2 cellular contexts compared by ENCODE assay signal in the genomic region with DNA sequence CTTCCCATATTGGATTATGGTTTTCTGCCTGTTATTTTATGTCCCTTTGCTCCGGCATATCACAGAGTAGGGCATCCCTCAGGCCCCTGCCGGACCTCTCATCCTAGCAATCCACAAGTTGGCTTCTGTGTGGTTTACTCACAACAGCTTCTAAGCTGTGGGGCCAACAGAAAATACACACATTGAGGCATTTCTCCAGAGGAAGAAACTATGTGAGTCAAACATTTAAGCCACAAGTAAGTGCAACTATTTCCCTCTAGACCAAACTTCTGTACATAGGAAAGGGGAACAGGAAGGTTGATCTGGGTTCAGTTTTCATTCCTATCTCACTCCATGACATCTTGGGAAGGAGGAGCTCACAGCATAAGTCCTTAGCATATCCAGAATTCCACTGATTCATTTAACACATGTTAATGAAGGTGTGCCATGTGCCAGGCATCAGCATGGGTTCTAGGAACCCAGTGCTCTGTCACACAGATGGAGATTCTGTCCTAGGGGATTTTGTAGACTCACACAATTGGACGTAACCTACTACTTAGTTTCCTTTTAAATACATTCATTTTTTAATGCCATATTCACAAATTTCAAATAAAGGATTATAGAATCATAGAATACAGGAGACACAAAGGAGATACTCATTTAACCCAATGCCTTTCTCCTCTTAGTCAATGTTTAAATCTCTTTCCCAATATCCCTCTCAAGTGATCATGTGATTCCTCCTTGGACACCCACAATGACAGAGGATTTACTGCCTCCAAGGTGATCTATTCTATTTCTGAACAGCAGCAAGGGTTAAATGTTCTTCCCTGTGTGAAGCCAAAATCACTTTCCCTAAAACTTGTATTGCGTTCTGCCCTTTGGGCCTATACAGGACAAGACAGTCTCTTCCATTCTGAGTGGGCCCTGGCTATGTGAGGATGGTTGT.
TF ChIP-seq lines count a peak whose summit lies in the region.

No MANE protein-coding gene starts in this region.

TF ChIP-seq in IMR-90, 13 proteins besides CTCF, POLR2A, EP300 and RAD21:
- TF ChIP-seq FOS (IDR thresholded peaks at IDR 0.05; ENCODE audit: low read depth, low read length) = no peak
- no peak for TF ChIP-seq CEBPB (IDR thresholded peaks at IDR 0.05; ENCODE audit: low read depth, low read length)
- no peak for TF ChIP-seq MAZ (IDR thresholded peaks at IDR 0.05; ENCODE audit: borderline replicate concordance, low read depth, low read length)
- TF ChIP-seq CHD1 (IDR thresholded peaks at IDR 0.05; ENCODE audit: low read depth, low read length) = no peak
- TF ChIP-seq MXI1 (IDR thresholded peaks at IDR 0.05; ENCODE audit: borderline replicate concordance, low read depth, low read length) = no peak
- TF ChIP-seq RFX5 (IDR thresholded peaks at IDR 0.05; ENCODE audit: low read depth, low read length) = no peak
- TF ChIP-seq, protein P1, sequence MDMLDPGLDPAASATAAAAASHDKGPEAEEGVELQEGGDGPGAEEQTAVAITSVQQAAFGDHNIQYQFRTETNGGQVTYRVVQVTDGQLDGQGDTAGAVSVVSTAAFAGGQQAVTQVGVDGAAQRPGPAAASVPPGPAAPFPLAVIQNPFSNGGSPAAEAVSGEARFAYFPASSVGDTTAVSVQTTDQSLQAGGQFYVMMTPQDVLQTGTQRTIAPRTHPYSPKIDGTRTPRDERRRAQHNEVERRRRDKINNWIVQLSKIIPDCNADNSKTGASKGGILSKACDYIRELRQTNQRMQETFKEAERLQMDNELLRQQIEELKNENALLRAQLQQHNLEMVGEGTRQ (IDR thresholded peaks at IDR 0.05; ENCODE audit: low read depth, low read length) = no peak
- TF ChIP-seq SMC3 (IDR thresholded peaks at IDR 0.05; ENCODE audit: low read depth, low read length) = no peak
- TF ChIP-seq RCOR1 (IDR thresholded peaks at IDR 0.05; ENCODE audit: insufficient replicate concordance, low read length) = no peak
- TF ChIP-seq BHLHE40 (IDR thresholded peaks at IDR 0.05; ENCODE audit: low read depth, low read length) = no peak
- no peak for TF ChIP-seq MAFK (IDR thresholded peaks at IDR 0.05; ENCODE audit: low read depth, low read length)
- TF ChIP-seq NFE2L2 (IDR thresholded peaks at IDR 0.05; ENCODE audit: low read depth, low read length) = no peak
- TF ChIP-seq, protein P2, sequence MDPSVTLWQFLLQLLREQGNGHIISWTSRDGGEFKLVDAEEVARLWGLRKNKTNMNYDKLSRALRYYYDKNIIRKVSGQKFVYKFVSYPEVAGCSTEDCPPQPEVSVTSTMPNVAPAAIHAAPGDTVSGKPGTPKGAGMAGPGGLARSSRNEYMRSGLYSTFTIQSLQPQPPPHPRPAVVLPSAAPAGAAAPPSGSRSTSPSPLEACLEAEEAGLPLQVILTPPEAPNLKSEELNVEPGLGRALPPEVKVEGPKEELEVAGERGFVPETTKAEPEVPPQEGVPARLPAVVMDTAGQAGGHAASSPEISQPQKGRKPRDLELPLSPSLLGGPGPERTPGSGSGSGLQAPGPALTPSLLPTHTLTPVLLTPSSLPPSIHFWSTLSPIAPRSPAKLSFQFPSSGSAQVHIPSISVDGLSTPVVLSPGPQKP (IDR thresholded peaks at IDR 0.05; ENCODE audit: borderline replicate concordance, low read depth, low read length) = no peak
TF ChIP-seq in IMR-90: peak in this region for 0.

TF ChIP-seq in GM12878, 131 proteins besides CTCF, POLR2A, EP300 and RAD21:
- TF ChIP-seq, protein P3, sequence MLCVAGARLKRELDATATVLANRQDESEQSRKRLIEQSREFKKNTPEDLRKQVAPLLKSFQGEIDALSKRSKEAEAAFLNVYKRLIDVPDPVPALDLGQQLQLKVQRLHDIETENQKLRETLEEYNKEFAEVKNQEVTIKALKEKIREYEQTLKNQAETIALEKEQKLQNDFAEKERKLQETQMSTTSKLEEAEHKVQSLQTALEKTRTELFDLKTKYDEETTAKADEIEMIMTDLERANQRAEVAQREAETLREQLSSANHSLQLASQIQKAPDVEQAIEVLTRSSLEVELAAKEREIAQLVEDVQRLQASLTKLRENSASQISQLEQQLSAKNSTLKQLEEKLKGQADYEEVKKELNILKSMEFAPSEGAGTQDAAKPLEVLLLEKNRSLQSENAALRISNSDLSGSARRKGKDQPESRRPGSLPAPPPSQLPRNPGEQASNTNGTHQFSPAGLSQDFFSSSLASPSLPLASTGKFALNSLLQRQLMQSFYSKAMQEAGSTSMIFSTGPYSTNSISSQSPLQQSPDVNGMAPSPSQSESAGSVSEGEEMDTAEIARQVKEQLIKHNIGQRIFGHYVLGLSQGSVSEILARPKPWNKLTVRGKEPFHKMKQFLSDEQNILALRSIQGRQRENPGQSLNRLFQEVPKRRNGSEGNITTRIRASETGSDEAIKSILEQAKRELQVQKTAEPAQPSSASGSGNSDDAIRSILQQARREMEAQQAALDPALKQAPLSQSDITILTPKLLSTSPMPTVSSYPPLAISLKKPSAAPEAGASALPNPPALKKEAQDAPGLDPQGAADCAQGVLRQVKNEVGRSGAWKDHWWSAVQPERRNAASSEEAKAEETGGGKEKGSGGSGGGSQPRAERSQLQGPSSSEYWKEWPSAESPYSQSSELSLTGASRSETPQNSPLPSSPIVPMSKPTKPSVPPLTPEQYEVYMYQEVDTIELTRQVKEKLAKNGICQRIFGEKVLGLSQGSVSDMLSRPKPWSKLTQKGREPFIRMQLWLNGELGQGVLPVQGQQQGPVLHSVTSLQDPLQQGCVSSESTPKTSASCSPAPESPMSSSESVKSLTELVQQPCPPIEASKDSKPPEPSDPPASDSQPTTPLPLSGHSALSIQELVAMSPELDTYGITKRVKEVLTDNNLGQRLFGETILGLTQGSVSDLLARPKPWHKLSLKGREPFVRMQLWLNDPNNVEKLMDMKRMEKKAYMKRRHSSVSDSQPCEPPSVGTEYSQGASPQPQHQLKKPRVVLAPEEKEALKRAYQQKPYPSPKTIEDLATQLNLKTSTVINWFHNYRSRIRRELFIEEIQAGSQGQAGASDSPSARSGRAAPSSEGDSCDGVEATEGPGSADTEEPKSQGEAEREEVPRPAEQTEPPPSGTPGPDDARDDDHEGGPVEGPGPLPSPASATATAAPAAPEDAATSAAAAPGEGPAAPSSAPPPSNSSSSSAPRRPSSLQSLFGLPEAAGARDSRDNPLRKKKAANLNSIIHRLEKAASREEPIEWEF (IDR thresholded peaks at IDR 0.05; ENCODE audit: insufficient replicate concordance, low read depth, low read length) = no peak
- TF ChIP-seq IKZF1 (conservative IDR thresholded peaks at IDR 0.05) = peak; percentile 36; the same call in 1 of the 2 replicates
- TF ChIP-seq GABPA (IDR thresholded peaks at IDR 0.05; ENCODE audit: low read depth) = no peak
- TF ChIP-seq, protein P4, sequence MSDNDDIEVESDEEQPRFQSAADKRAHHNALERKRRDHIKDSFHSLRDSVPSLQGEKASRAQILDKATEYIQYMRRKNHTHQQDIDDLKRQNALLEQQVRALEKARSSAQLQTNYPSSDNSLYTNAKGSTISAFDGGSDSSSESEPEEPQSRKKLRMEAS (IDR thresholded peaks at IDR 0.05; ENCODE audit: low read depth, low read length) = no peak
- peak; percentile 27 to 44; a peak in 2 of 4 replicates for TF ChIP-seq IKZF2 (IDR thresholded peaks at IDR 0.05)
- TF ChIP-seq TBL1XR1 (IDR thresholded peaks at IDR 0.05; ENCODE audit: low read depth, low read length) = no peak
- peak; percentile 38 for TF ChIP-seq RUNX3 (IDR thresholded peaks at IDR 0.05; ENCODE audit: low read length)
- TF ChIP-seq CHD1 (IDR thresholded peaks at IDR 0.05; ENCODE audit: low read depth, low read length) = no peak
